8 cellular contexts compared by ENCODE assay signal in genomic region chr2:61536086-61536722, GRCh38. TPM values are rescaled to one million over a fixed set of nuclear protein-coding genes. Genes with fewer than 3 reads are reported as not detected.
A peak's percentile ranks its signal among the peaks of the same experiment; 100 is the strongest.
DNase-seq lines count a peak whose midpoint lies in the region; ATAC-seq and TF ChIP-seq lines count a peak whose summit lies in the region.

No MANE protein-coding gene starts in this region.

- intact Hi-C loops in left lung (cut with DNase I) (no loop called here), tibial artery (cut with DNase I; ENCODE audit: low total_unique reads) (loop anchor here (5.0 to 10.0 kb wide), 3 partner anchors 159 to 316 kb away; partner anchors contain the start of gene FAM161A)

- no peaks in the 10 kb centered on the region for H3K9me3 ChIP-seq in left lung
- no peaks in the 10 kb centered on the region for H3K9me3 ChIP-seq in tibial artery

- H3K4me3 ChIP-seq in brain microvascular endothelial cell (ENCODE audit: low read depth, low read length) (peak overlapping the region; percentile 60), left lung (peak overlapping the region; percentile 51 to 79), tibial artery (peak overlapping the region; percentile 79 to 97)

- H3K4me1 ChIP-seq in left lung (peaks cover 19 to 55% of the 10 kb centered on the region in 2 donors), tibial artery (peaks cover 6 to 47% (median 24%) of the 10 kb centered on the region in 4 donors)

- peak; percentile 83 for DNase-seq in NCI-H1105 treated with DMSO at 0.1 percent for 48 hours (lab: John Stamatoyannopoulos, UW)
- no peak for DNase-seq in NCI-H1105 (lab: John Stamatoyannopoulos, UW)
- DNase-seq in NCI-H748 treated with DMSO at 0.1 percent for 48 hours (lab: John Stamatoyannopoulos, UW) = peak; percentile 63
- DNase-seq in brain microvascular endothelial cell = peak; percentile 10
- DNase-seq in left lung = no peak
- no peak for DNase-seq in tibial artery

- H3K36me3 ChIP-seq in brain microvascular endothelial cell (replicated peaks) (no peaks in the 10 kb centered on the region), left lung (peaks cover 0 to 10% of the 10 kb centered on the region in 2 donors), tibial artery (no peaks in the 10 kb centered on the region)

- in situ Hi-C loops in brain microvascular endothelial cell (cut with HindIII; ENCODE audit: low pct_ligation_motif_present, low sequenced_read_pairs) = no loop called here

- H3K27me3 ChIP-seq in brain microvascular endothelial cell (replicated peaks) (no peaks in the 10 kb centered on the region), left lung (no peaks in the 10 kb centered on the region), tibial artery (no peaks in the 10 kb centered on the region)

- H3K27ac ChIP-seq in brain microvascular endothelial cell = peak overlapping the region; percentile 90
- peak overlapping the region; percentile 94 to 98 for H3K27ac ChIP-seq in left lung
- H3K27ac ChIP-seq in tibial artery = peak overlapping the region; percentile 98 to 99

- no peak for ATAC-seq in left lung
- ATAC-seq in HG02763 (IDR thresholded peaks at IDR 0.05; ENCODE audit: unreplicated experiment) = no peak
- ATAC-seq in HG03521 (IDR thresholded peaks at IDR 0.05; ENCODE audit: unreplicated experiment) = no peak

- TF ChIP-seq CTCF in brain microvascular endothelial cell (IDR thresholded peaks at IDR 0.05; ENCODE audit: low read depth, low read length, missing control alignments) (no peak), left lung (IDR thresholded peaks at IDR 0.05) (no peak), tibial artery (IDR thresholded peaks at IDR 0.05) (no peak)

RNA-seq across cellular contexts. Expression of gene XPO1, which starts 2.0 kb away (rescaled TPM):
- total RNA-seq in left lung = 100 to 1,000 TPM; 139 to 146 TPM

Comparison
In these comparisons a context has a peak if more than half of its experiments do, and no peak if none do; other contexts are left out.
1. DNase-seq: peak in NCI-H1105 treated with DMSO at 0.1 percent for 48 hours (single experiment), NCI-H748 treated with DMSO at 0.1 percent for 48 hours (single experiment) and brain microvascular endothelial cell (single experiment); none in NCI-H1105 (single experiment), left lung (0 of 2) and tibial artery (0 of 2).
2. Peak in every context shown above with its lines, with median percentiles within 50 percentile points of each other: H3K27ac ChIP-seq and H3K4me3 ChIP-seq.